21 cellular contexts compared by ENCODE assay signal in genomic region chr1:24341260-24341659, GRCh38. TPM values are rescaled to one million over a fixed set of nuclear protein-coding genes. Genes with fewer than 3 reads are reported as not detected.
DNase-seq lines count a peak whose midpoint lies in the region.
"Had no signal": no experiment of that assay in that cellular context is flagged by ENCODE, and none has a peak within 500 bp of the region (broad histone marks: within the 10 kb centered on the region; RNA-seq: fewer than 3 reads in every experiment).

No MANE protein-coding gene starts in this region.

- DNase-seq in H7 (peak; percentile 78), NCI-H1436 (lab: John Stamatoyannopoulos, UW) (peak; percentile 88), OCI-M1 (lab: John Stamatoyannopoulos, UW) (peak; percentile 32), activated T-cell treated with anti-CD3 and anti-CD28 coated beads for 4 hours (no peak)
- DNase-seq in activated naive CD4-positive, alpha-beta T cell treated with anti-CD3 and anti-CD28 coated beads, Interleukin-2, amount 10 ng/mL, durations not matched to agents 7 days and 5 days: no peak
- DNase-seq in T-helper 2 cell treated with Interferon-gamma antibody and Interleukin-4, amounts not matched to agents 5 μg/mL and 100 μg/mL, for 36 hours (ENCODE audit: low spot score): no peak
- DNase-seq: activated B cell treated with CpG ODN at 0.5 μM for 24 hours; activated CD8-positive, alpha-beta T cell treated with anti-CD3 and anti-CD28 coated beads for 36 hours; activated T-cell treated with anti-CD3 and anti-CD28 coated beads, Interleukin-2, amount 50 U/mL, for 24 hours; Caco-2; left ventricle myocardium inferior; SHP77; T-helper 1 cell had no signal

- H3K36me3 ChIP-seq in H7 (replicated peaks; ENCODE audit: control insufficient read depth, insufficient read depth, low read length): no peaks in the 10 kb centered on the region
- no peaks in the 10 kb centered on the region; the same call in 1 of the 2 replicates for H3K36me3 ChIP-seq in iPS-20b (ENCODE audit: insufficient read depth, low read depth, low read length)
- H3K36me3 ChIP-seq: left ventricle myocardium inferior had no signal

- H3K27ac ChIP-seq in iPS-20b (ENCODE audit: low read length): no peak overlapping the region
- H3K27ac ChIP-seq: left ventricle myocardium inferior, psoas muscle, skin epidermis had no signal

- no peak overlapping the region for H3K4me3 Mint-ChIP-seq in activated naive CD4-positive, alpha-beta T cell treated with anti-CD3 and anti-CD28 coated beads, Interleukin-2, amount 10 ng/mL, durations not matched to agents 7 days and 5 days
- no peak overlapping the region for H3K4me3 Mint-ChIP-seq in T-helper 2 cell treated with Interferon-gamma antibody and Interleukin-4, amounts not matched to agents 5 μg/mL and 100 μg/mL, for 36 hours
- H3K4me3 Mint-ChIP-seq: activated B cell treated with CpG ODN at 0.5 μM for 24 hours; activated CD8-positive, alpha-beta T cell treated with anti-CD3 and anti-CD28 coated beads for 36 hours; activated T-cell treated with anti-CD3 and anti-CD28 coated beads, Interleukin-2, amount 50 U/mL, for 24 hours; stimulated activated naive CD8-positive, alpha-beta T cell treated with anti-CD3 and anti-CD28 coated beads, Interleukin-15, Interleukin-2, amounts not matched to agents 100 ng/mL and 50 ng/mL, for 24 hours; type B pancreatic cell had no signal

- peaks cover 29% of the 10 kb centered on the region for H3K4me1 ChIP-seq in iPS-20b (ENCODE audit: insufficient read depth, low read length)
- H3K4me1 ChIP-seq: Caco-2, psoas muscle had no signal

- H3K4me3 ChIP-seq in H7 (ENCODE audit: insufficient read depth, low read depth, low read length) (no peak overlapping the region), iPS-20b (ENCODE audit: low read length) (no peak overlapping the region)
- H3K4me3 ChIP-seq: left ventricle myocardium inferior, psoas muscle, skin epidermis had no signal

- CTCF ChIA-PET in activated naive CD4-positive, alpha-beta T cell treated with anti-CD3 and anti-CD28 coated beads, Interleukin-2, amount 10 ng/mL, durations not matched to agents 7 days and 5 days (lab: Charles Lee): no interaction called here

- H3K27me3 ChIP-seq in H7 (ENCODE audit: control insufficient read depth, insufficient read depth, low read length): no peaks in the 10 kb centered on the region
- H3K27me3 ChIP-seq in iPS-20b (ENCODE audit: insufficient read depth, low read length): no peaks in the 10 kb centered on the region

- no peaks in the 10 kb centered on the region for H3K4me1 Mint-ChIP-seq in activated naive CD4-positive, alpha-beta T cell treated with anti-CD3 and anti-CD28 coated beads, Interleukin-2, amount 10 ng/mL, durations not matched to agents 7 days and 5 days
- no peaks in the 10 kb centered on the region for H3K4me1 Mint-ChIP-seq in T-helper 2 cell treated with Interferon-gamma antibody and Interleukin-4, amounts not matched to agents 5 μg/mL and 100 μg/mL, for 36 hours (ENCODE audit: low read depth)
- H3K4me1 Mint-ChIP-seq: activated B cell treated with CpG ODN at 0.5 μM for 24 hours had no signal

- H3K36me3 Mint-ChIP-seq in activated naive CD4-positive, alpha-beta T cell treated with anti-CD3 and anti-CD28 coated beads, Interleukin-2, amount 10 ng/mL, durations not matched to agents 7 days and 5 days: no peaks in the 10 kb centered on the region
- no peaks in the 10 kb centered on the region for H3K36me3 Mint-ChIP-seq in T-helper 2 cell treated with Interferon-gamma antibody and Interleukin-4, amounts not matched to agents 5 μg/mL and 100 μg/mL, for 36 hours (ENCODE audit: low read depth)
- H3K36me3 Mint-ChIP-seq: activated naive CD4-positive, alpha-beta T cell treated with anti-CD3 and anti-CD28 coated beads, Interleukin-2, amount 50 U/mL, for 72 hours had no signal

- H3K9me3 Mint-ChIP-seq in activated naive CD4-positive, alpha-beta T cell treated with anti-CD3 and anti-CD28 coated beads, Interleukin-2, amount 10 ng/mL, durations not matched to agents 7 days and 5 days: no peaks in the 10 kb centered on the region
- no peaks in the 10 kb centered on the region for H3K9me3 Mint-ChIP-seq in T-helper 2 cell treated with Interferon-gamma antibody and Interleukin-4, amounts not matched to agents 5 μg/mL and 100 μg/mL, for 36 hours
- H3K9me3 Mint-ChIP-seq: activated B cell treated with CpG ODN at 0.5 μM for 24 hours; activated CD8-positive, alpha-beta T cell treated with anti-CD3 and anti-CD28 coated beads for 36 hours; activated naive CD4-positive, alpha-beta T cell treated with anti-CD3 and anti-CD28 coated beads, Interleukin-2, amount 50 U/mL, for 72 hours; activated T-cell treated with anti-CD3 and anti-CD28 coated beads, Interleukin-2, amount 50 U/mL, for 24 hours; stimulated activated naive CD8-positive, alpha-beta T cell treated with anti-CD3 and anti-CD28 coated beads, Interleukin-15, Interleukin-2, amounts not matched to agents 100 ng/mL and 50 ng/mL, for 24 hours; type B pancreatic cell had no signal

- 0 out of 2 replicates have a peak overlapping the region, but pooled peaks have one; percentile 10 for H3K9ac ChIP-seq in iPS-20b (ENCODE audit: low read depth, low read length)

- peaks cover 83% of the 10 kb centered on the region for H3K27me3 Mint-ChIP-seq in activated naive CD4-positive, alpha-beta T cell treated with anti-CD3 and anti-CD28 coated beads, Interleukin-2, amount 10 ng/mL, durations not matched to agents 7 days and 5 days
- peaks cover 14% of the 10 kb centered on the region for H3K27me3 Mint-ChIP-seq in T-helper 2 cell treated with Interferon-gamma antibody and Interleukin-4, amounts not matched to agents 5 μg/mL and 100 μg/mL, for 36 hours (ENCODE audit: low read depth)
- H3K27me3 Mint-ChIP-seq: activated T-cell treated with anti-CD3 and anti-CD28 coated beads, Interleukin-2, amount 50 U/mL, for 24 hours; type B pancreatic cell had no signal

- H3K9me3 ChIP-seq in iPS-20b (ENCODE audit: insufficient read depth, low read depth, low read length): no peaks in the 10 kb centered on the region
- H3K9me3 ChIP-seq: Caco-2, left ventricle myocardium inferior, psoas muscle had no signal

- no peak overlapping the region for H3K27ac Mint-ChIP-seq in activated naive CD4-positive, alpha-beta T cell treated with anti-CD3 and anti-CD28 coated beads, Interleukin-2, amount 10 ng/mL, durations not matched to agents 7 days and 5 days
- H3K27ac Mint-ChIP-seq in T-helper 2 cell treated with Interferon-gamma antibody and Interleukin-4, amounts not matched to agents 5 μg/mL and 100 μg/mL, for 36 hours: no peak overlapping the region
- H3K27ac Mint-ChIP-seq: activated B cell treated with CpG ODN at 0.5 μM for 24 hours; activated CD8-positive, alpha-beta T cell treated with anti-CD3 and anti-CD28 coated beads for 36 hours; activated naive CD4-positive, alpha-beta T cell treated with anti-CD3 and anti-CD28 coated beads, Interleukin-2, amount 50 U/mL, for 72 hours; activated T-cell treated with anti-CD3 and anti-CD28 coated beads, Interleukin-2, amount 50 U/mL, for 24 hours; stimulated activated naive CD8-positive, alpha-beta T cell treated with anti-CD3 and anti-CD28 coated beads, Interleukin-15, Interleukin-2, amounts not matched to agents 100 ng/mL and 50 ng/mL, for 24 hours had no signal

RNA-seq across cellular contexts. Expression of gene GRHL3, which starts 22.1 kb away (rescaled TPM):
- total RNA-seq in H7 (2014; rRNA removed; shearing (Covaris generic)): 0.21 and 0.33 TPM in 2 replicates
- total RNA-seq: activated CD8-positive, alpha-beta T cell treated with anti-CD3 and anti-CD28 coated beads for 36 hours; activated naive CD4-positive, alpha-beta T cell treated with anti-CD3 and anti-CD28 coated beads, Interleukin-2, amount 50 U/mL, for 72 hours; glomerular endothelial cell; left ventricle myocardium inferior; mononuclear cell had no signal

Comparison
In these comparisons a context has a peak if more than half of its experiments do, and no peak if none do; other contexts are left out.
1. DNase-seq: peak in H7 (single experiment), NCI-H1436 (single experiment) and OCI-M1 (single experiment); none in activated naive CD4-positive, alpha-beta T cell treated with anti-CD3 and anti-CD28 coated beads, Interleukin-2, amount 10 ng/mL, durations not matched to agents 7 days and 5 days (single experiment), T-helper 2 cell treated with Interferon-gamma antibody and Interleukin-4, amounts not matched to agents 5 μg/mL and 100 μg/mL, for 36 hours (single experiment) and activated T-cell treated with anti-CD3 and anti-CD28 coated beads for 4 hours (single experiment).